Comparison of ENCODE assay signal across 27 cellular contexts in genomic region chr1:115176189-115176588, GRCh38.
"Had no signal": no experiment of that assay in that cellular context is flagged by ENCODE, and none has a peak within 500 bp of the region (broad histone marks: within the 10 kb centered on the region; RNA-seq: fewer than 3 reads in every experiment).

No MANE protein-coding gene starts in this region.

- H3K9me3 ChIP-seq: left lung, neutrophil, right lobe of liver, upper lobe of left lung had no signal

- H3K4me1 ChIP-seq: left lung, neural progenitor cell, right atrium auricular region, right lobe of liver, tibial nerve, upper lobe of left lung had no signal

- H3K27me3 ChIP-seq: left lung, neural progenitor cell, right atrium auricular region, right lobe of liver, tibial nerve, upper lobe of left lung had no signal

- H3K27ac ChIP-seq: left lung, neural progenitor cell, neutrophil, right atrium auricular region, right lobe of liver, tibial nerve, upper lobe of left lung had no signal

- DNase-seq: hypothalamus; immature natural killer cell; kidney; left colon; left lung; mesendoderm; naive B cell; natural killer cell; nephron progenitor cell; occipital lobe; right lobe of liver; stimulated activated CD4-positive, alpha-beta T cell treated with anti-CD3 and anti-CD28 coated beads, Interleukin-1b, Interleukin-23, amount 100 ng/mL, for 48 hours; stimulated activated CD4-positive, alpha-beta T cell treated with anti-CD3 and anti-CD28 coated beads, Interleukin-2, amount 100 ng/mL, for 48 hours; stimulated activated CD4-positive, alpha-beta T cell treated with anti-CD3 and anti-CD28 coated beads, Interleukin-4, amount 100 ng/mL, for 4 hours; stimulated activated CD8-positive, alpha-beta memory T cell treated with anti-CD3 and anti-CD28 coated beads, Interleukin-4, amount 100 ng/mL, for 48 hours; stimulated activated naive CD4-positive, alpha-beta T cell treated with Interleukin-2 at 50 U/mL for 16 hours; stimulated activated naive CD8-positive, alpha-beta T cell treated with anti-CD3 and anti-CD28 coated beads, Interleukin-15, amount 100 ng/mL, for 72 hours; substantia nigra; upper lobe of left lung had no signal

- H3K4me3 ChIP-seq: left lung, lung, neural progenitor cell, right atrium auricular region, right lobe of liver, smooth muscle cell, tibial nerve, upper lobe of left lung had no signal

- FAIRE-seq: islet of Langerhans, kidney had no signal

- ATAC-seq: left colon; left lung; natural killer cell; right lobe of liver; stimulated activated memory B cell treated with anti-CD40 and anti-IgM and Interleukin-4, amounts not matched to agents 10 μg/mL and 1 μg/mL and 100 μg/mL, for 72 hours; stimulated activated naive CD8-positive, alpha-beta T cell treated with anti-CD3 and anti-CD28 coated beads, Interleukin-15, amount 100 ng/mL, for 72 hours had no signal

- H3K36me3 ChIP-seq: left lung, neural progenitor cell, neutrophil, right atrium auricular region, right lobe of liver, tibial nerve, upper lobe of left lung had no signal
